In genomic region chr2:61537590-61538178, GRCh38 we compare ENCODE assay signal across 1 cellular context.
TF ChIP-seq lines count a peak whose summit lies in the region.

No MANE protein-coding gene starts in this region.

TF ChIP-seq in HepG2, 621 proteins besides CTCF, POLR2A, EP300 and RAD21 (continued from another document and continues in another):
- TF ChIP-seq ZNF142 (CRISPR knock-in tag; IDR thresholded peaks at IDR 0.05) (no peak), ZNF761 (CRISPR knock-in tag; conservative IDR thresholded peaks at IDR 0.05) (no peak), ZC3H13 (CRISPR knock-in tag; IDR thresholded peaks at IDR 0.05) (0 out of 2 replicates have a peak, but pooled peaks have one; percentile 60), ZBTB43 (CRISPR knock-in tag; conservative IDR thresholded peaks at IDR 0.05) (no peak), ZNF430 (CRISPR knock-in tag; IDR thresholded peaks at IDR 0.05) (no peak), ZBTB3 (CRISPR knock-in tag; IDR thresholded peaks at IDR 0.05; ENCODE audit: borderline replicate concordance, low read depth) (no peak), PLSCR1 (CRISPR knock-in tag; IDR thresholded peaks at IDR 0.05; ENCODE audit: borderline replicate concordance) (no peak), DPF2 (CRISPR knock-in tag; IDR thresholded peaks at IDR 0.05; ENCODE audit: borderline replicate concordance, low read depth) (no peak), DR1 (CRISPR knock-in tag; IDR thresholded peaks at IDR 0.05) (no peak), RNF219 (CRISPR knock-in tag; IDR thresholded peaks at IDR 0.05) (0 out of 2 replicates have a peak, but pooled peaks have one; percentile 40), ATF6 (CRISPR knock-in tag; conservative IDR thresholded peaks at IDR 0.05) (no peak), DNMT3B (CRISPR knock-in tag; conservative IDR thresholded peaks at IDR 0.05) (no peak; the same call in 1 of the 2 replicates), ZNF281 (CRISPR knock-in tag; IDR thresholded peaks at IDR 0.05; ENCODE audit: borderline replicate concordance) (no peak), ZSCAN31 (CRISPR knock-in tag; IDR thresholded peaks at IDR 0.05; ENCODE audit: low read depth) (no peak), FIP1L1 (IDR thresholded peaks at IDR 0.05; ENCODE audit: borderline replicate concordance, insufficient read depth, low read depth, low read length) (no peak), ZNF547 (CRISPR knock-in tag; IDR thresholded peaks at IDR 0.05) (no peak), HES4 (CRISPR knock-in tag; IDR thresholded peaks at IDR 0.05; ENCODE audit: borderline replicate concordance) (no peak), SYNCRIP (IDR thresholded peaks at IDR 0.05; ENCODE audit: insufficient read depth, low read depth, low read length) (no peak), RELA (CRISPR knock-in tag; IDR thresholded peaks at IDR 0.05) (no peak), GLI4 (CRISPR knock-in tag; IDR thresholded peaks at IDR 0.05; ENCODE audit: borderline replicate concordance) (no peak), ZNF7 (CRISPR knock-in tag; IDR thresholded peaks at IDR 0.05) (no peak), ZBTB2 (CRISPR knock-in tag; IDR thresholded peaks at IDR 0.05; ENCODE audit: low read depth) (no peak; the same call in 1 of the 2 replicates), ATF7 (IDR thresholded peaks at IDR 0.05) (no peak), ATF7 (CRISPR knock-in tag; IDR thresholded peaks at IDR 0.05) (no peak), ZNF549 (CRISPR knock-in tag; IDR thresholded peaks at IDR 0.05) (no peak), ZEB1 (IDR thresholded peaks at IDR 0.05; ENCODE audit: insufficient replicate concordance, low read depth) (no peak), STAT6 (CRISPR knock-in tag; IDR thresholded peaks at IDR 0.05; ENCODE audit: borderline replicate concordance) (no peak), HOXA9 (CRISPR knock-in tag; IDR thresholded peaks at IDR 0.05; ENCODE audit: borderline replicate concordance) (0 out of 2 replicates have a peak, but pooled peaks have one; percentile 30)
